1 cellular context compared by ENCODE assay signal in genomic region chr7:101993311-101993710, GRCh38.
TF ChIP-seq lines count a peak whose summit lies in the region.

No MANE protein-coding gene starts in this region.

TF ChIP-seq in WTC11, 78 proteins besides CTCF, POLR2A, EP300 and RAD21 (continued from another document):
- TF ChIP-seq ZNF532 (CRISPR knock-in tag; IDR thresholded peaks at IDR 0.05; ENCODE audit: borderline replicate concordance) (no peak), E2F5 (CRISPR knock-in tag; IDR thresholded peaks at IDR 0.05) (no peak), ZSCAN18 (CRISPR knock-in tag; IDR thresholded peaks at IDR 0.05) (no peak)
